ENCODE assay signal across 18 cellular contexts in genomic region chr12:40971911-40972310, GRCh38.
"Had no signal": no experiment of that assay in that cellular context is flagged by ENCODE, and none has a peak within 500 bp of the region (broad histone marks: within the 10 kb centered on the region; RNA-seq: fewer than 3 reads in every experiment).

No MANE protein-coding gene starts in this region.

- H3K9me3 ChIP-seq: colonic mucosa, pancreas, right lobe of liver, tibial nerve, uterus had no signal

- H3K27me3 ChIP-seq: colonic mucosa, hepatocyte, pancreas, right lobe of liver, tibial nerve, uterus had no signal

- H3K27ac ChIP-seq: colonic mucosa, hepatocyte, pancreas, right lobe of liver, tibial nerve, uterus had no signal

- DNase-seq: activated CD4-positive, alpha-beta T cell treated with anti-CD3 and anti-CD28 coated beads, Interleukin-2, amount 50 U/mL, for 48 hours; activated gamma-delta T cell; amniotic stem cell; central memory CD4-positive, alpha-beta T cell; colonic mucosa; erythroblast; left cardiac atrium; natural killer cell; pancreas; right lobe of liver; small intestine; stimulated activated CD4-positive, alpha-beta T cell treated with anti-CD3 and anti-CD28 coated beads, Interleukin-15, amount 100 ng/mL, for 24 hours; stimulated activated CD4-positive, alpha-beta T cell treated with anti-CD3 and anti-CD28 coated beads, Interleukin-2, amount 100 ng/mL, for 48 hours; uterus had no signal

- H3K36me3 ChIP-seq: colonic mucosa, pancreas, right lobe of liver, tibial nerve, uterus had no signal

- H3K4me1 ChIP-seq: colonic mucosa, pancreas, right lobe of liver, tibial nerve, uterus had no signal

- ATAC-seq: activated naive CD4-positive, alpha-beta T cell treated with anti-CD3 and anti-CD28 coated beads, Interleukin-2, amount 50 U/mL, for 72 hours; left cardiac atrium; natural killer cell; pancreas; right lobe of liver had no signal

- H3K4me3 ChIP-seq: colonic mucosa, hepatocyte, lung, pancreas, right lobe of liver, tibial nerve, uterus had no signal
